Comparison of ENCODE assay signal across 8 cellular contexts in the genomic region with DNA sequence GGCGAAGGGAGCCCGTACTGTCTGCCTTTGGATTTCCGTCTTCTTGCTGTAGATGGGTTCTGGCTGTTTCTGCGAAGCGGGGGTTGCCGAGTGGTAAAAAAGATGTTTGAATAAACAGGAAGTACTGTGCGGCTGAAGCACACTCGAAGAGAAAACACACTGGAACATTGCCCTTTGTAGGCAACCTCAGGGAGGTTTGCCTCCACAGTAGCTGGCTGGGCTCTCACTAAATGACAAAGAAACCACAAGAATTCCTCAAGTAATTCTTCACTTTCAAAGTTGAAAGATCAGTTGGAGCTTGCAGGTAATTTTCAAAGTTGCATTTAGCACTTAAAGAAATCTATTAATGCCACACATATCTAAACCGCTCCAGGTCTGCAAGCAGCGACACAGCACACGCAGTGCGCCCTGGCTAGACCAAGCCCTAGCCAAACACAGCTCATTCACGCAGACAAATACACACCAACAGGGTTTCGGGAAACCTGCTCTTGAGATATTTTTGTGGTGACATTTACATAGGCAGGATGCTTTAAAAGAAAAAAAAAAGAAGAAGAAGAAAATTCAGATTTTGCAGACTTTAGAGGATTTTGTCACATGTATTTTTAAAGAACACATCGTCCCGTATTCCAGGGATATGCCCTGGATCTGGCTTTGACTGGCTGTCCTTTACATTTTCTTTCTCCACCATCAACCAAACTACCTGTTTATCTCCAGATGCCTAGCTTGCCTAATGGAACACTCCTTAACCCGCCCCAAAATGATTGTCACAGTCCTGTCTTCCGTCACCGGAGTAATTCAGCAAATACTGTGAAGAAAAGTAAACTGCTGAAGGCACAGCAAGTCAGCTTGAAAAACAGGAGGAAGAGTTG.
DNase-seq lines count a peak whose midpoint lies in the region; ATAC-seq and TF ChIP-seq lines count a peak whose summit lies in the region.

No MANE protein-coding gene starts in this region.

- TF ChIP-seq POLR2A in thyroid gland (IDR thresholded peaks at IDR 0.05) = peak in 1 of 2 donors; percentile 84

- intact Hi-C loops in thyroid gland (cut with DNase I) = no loop called here

- no peaks in the 10 kb centered on the region for H3K27me3 ChIP-seq in thyroid gland

- H3K4me1 ChIP-seq in thyroid gland = peaks cover 50 to 68% of the 10 kb centered on the region in 2 donors

- H3K9me3 ChIP-seq in thyroid gland = no peaks in the 10 kb centered on the region

- peak; percentile 71 for ATAC-seq in GM18517 (IDR thresholded peaks at IDR 0.05; ENCODE audit: unreplicated experiment)
- ATAC-seq in HG03108 (IDR thresholded peaks at IDR 0.05; ENCODE audit: unreplicated experiment) = peak; percentile 72
- no peak for ATAC-seq in HG03457 (IDR thresholded peaks at IDR 0.05; ENCODE audit: unreplicated experiment)

- WGBS in thyroid gland, 2 donors = 12% methylated on average over 19 of the region's 19 CpGs

- no peak for TF ChIP-seq CTCF in thyroid gland (IDR thresholded peaks at IDR 0.05)

- peak overlapping the region; percentile 85 to 91 (median 91) for H3K27ac ChIP-seq in thyroid gland

- H3K36me3 ChIP-seq in thyroid gland = no peaks in the 10 kb centered on the region

- DNase-seq in RKO (ENCODE audit: low spot score) (peak; percentile 36), germinal center (ENCODE audit: low spot score) (peak; percentile 67), occipital lobe (lab: John Stamatoyannopoulos, UW) (peak; percentile 31), thyroid gland (peak; percentile 87)
- DNase-seq in activated naive CD4-positive, alpha-beta T cell (lab: John Stamatoyannopoulos, UW) = peak; percentile 15 to 65 (median 41)

- peak overlapping the region; percentile 10 to 47 (median 38) for H3K4me3 ChIP-seq in thyroid gland (replicated peaks in 1 of 3)

Comparison
In these comparisons a context has a peak if more than half of its experiments do, and no peak if none do; other contexts are left out.
1. DNase-seq: peak in every context shown above with its lines; median percentile 87 in thyroid gland; 67 in germinal center; 41 in activated naive CD4-positive, alpha-beta T cell; 36 in RKO; 31 in occipital lobe.